1 cellular context compared by ENCODE assay signal in genomic region chr12:127240249-127240929, GRCh38.
TF ChIP-seq lines count a peak whose summit lies in the region.

No MANE protein-coding gene starts in this region.

TF ChIP-seq in HepG2, 621 proteins besides CTCF, POLR2A, EP300 and RAD21 (continued from another document):
- TF ChIP-seq ATF6 (CRISPR knock-in tag; conservative IDR thresholded peaks at IDR 0.05) = no peak
- no peak for TF ChIP-seq ZSCAN31 (CRISPR knock-in tag; IDR thresholded peaks at IDR 0.05; ENCODE audit: low read depth)
- TF ChIP-seq PREB (CRISPR knock-in tag; IDR thresholded peaks at IDR 0.05) = no peak
- TF ChIP-seq ZNF431 (CRISPR knock-in tag; IDR thresholded peaks at IDR 0.05; ENCODE audit: borderline replicate concordance, low read depth) = no peak
- TF ChIP-seq WIZ (CRISPR knock-in tag; IDR thresholded peaks at IDR 0.05) = no peak
- no peak for TF ChIP-seq ZNF724P (CRISPR knock-in tag; IDR thresholded peaks at IDR 0.05; ENCODE audit: borderline replicate concordance)
- no peak for TF ChIP-seq GATA4 (IDR thresholded peaks at IDR 0.05; ENCODE audit: borderline replicate concordance, low read depth)
- TF ChIP-seq SPEN (CRISPR knock-in tag; IDR thresholded peaks at IDR 0.05; ENCODE audit: low read depth) = no peak
- TF ChIP-seq CREBL2 (CRISPR knock-in tag; IDR thresholded peaks at IDR 0.05; ENCODE audit: borderline replicate concordance) = no peak
- no peak for TF ChIP-seq NFE2L1 (CRISPR knock-in tag; IDR thresholded peaks at IDR 0.05; ENCODE audit: borderline replicate concordance)
- no peak for TF ChIP-seq MED13 (CRISPR knock-in tag; IDR thresholded peaks at IDR 0.05)
